10 cellular contexts compared by ENCODE assay signal in the genomic region with DNA sequence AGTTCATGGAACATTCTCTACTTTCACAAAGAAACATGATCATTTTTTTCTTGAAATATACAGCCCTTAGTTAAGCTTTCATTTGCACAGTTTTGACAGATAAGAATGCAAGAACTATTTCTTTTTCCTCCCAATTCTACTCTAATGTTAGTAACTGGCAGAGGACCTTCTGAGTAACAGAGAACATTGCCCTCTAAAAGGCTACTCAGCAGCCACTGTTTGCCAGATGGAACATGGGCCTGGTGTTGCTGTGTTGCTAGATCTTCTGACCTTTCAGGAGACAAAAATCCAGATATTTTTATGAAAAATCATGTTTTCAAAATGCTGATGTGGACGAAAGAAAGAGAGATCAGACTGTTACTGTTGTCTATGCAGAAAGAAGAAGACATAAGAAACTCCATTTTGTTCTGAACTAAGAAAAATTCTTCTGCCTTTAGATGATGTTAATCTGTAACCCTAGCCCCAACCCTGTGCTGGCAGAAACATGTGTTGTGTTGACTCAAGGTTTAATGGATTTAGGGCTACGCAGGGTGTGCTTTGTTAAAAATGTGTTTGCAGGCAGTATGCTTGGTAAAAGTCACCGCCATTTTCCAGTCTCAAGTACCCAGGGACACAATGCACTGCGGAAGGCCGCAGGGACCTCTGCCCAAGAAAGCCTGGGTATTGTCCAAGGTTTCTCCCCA. TPM values are rescaled to one million over a fixed set of nuclear protein-coding genes. Genes with fewer than 3 reads are reported as not detected.
DNase-seq lines count a peak whose midpoint lies in the region; ATAC-seq and TF ChIP-seq lines count a peak whose summit lies in the region.
"Had no signal": no experiment of that assay in that cellular context is flagged by ENCODE, and none has a peak within 500 bp of the region (broad histone marks: within the 10 kb centered on the region; RNA-seq: fewer than 3 reads in every experiment).

No MANE protein-coding gene starts in this region.

- H3K27me3 Mint-ChIP-seq in CD8-positive, alpha-beta T cell (ENCODE audit: low read depth) = no peaks in the 10 kb centered on the region
- no peaks in the 10 kb centered on the region for H3K27me3 Mint-ChIP-seq in central memory CD8-positive, alpha-beta T cell

- ATAC-seq in CD8-positive, alpha-beta T cell = no peak
- ATAC-seq in central memory CD8-positive, alpha-beta T cell (replicated peaks; ENCODE audit: extremely low read depth, poor library complexity, severe bottlenecking) = no peak
- no peak for ATAC-seq in mucosa of descending colon
- no peak for ATAC-seq in psoas muscle
- ATAC-seq in HG03354 (IDR thresholded peaks at IDR 0.05; ENCODE audit: poor library complexity, severe bottlenecking, unreplicated experiment) = no peak

- CTCF ChIA-PET in CD8-positive, alpha-beta T cell (lab: Charles Lee) = interaction anchor here (1.3 to 2.9 kb wide), 2 partner anchors 44 to 350 kb away, joined by 3 to 11 read pairs; no protein-coding TSS in a partner anchor

- no peak for DNase-seq in CD8-positive, alpha-beta T cell
- DNase-seq in NCI-H1092 (lab: John Stamatoyannopoulos, UW) (peak; percentile 37), mucosa of descending colon (peak in 2 of 3 donors; percentile 38 to 46), psoas muscle (no peak), suprapubic skin (ENCODE audit: low spot score in 2 of 2) (no peak)
- no peak for DNase-seq in central memory CD8-positive, alpha-beta T cell (ENCODE audit: low spot score in 2 of 2)
- no peak for DNase-seq in activated T-cell treated with anti-CD3 and anti-CD28 coated beads, Interleukin-2, amount 50 U/mL, for 1 hour
- DNase-seq: DMS 273 treated with DMSO at 0.1 percent for 48 hours; stimulated activated CD4-positive, alpha-beta T cell treated with anti-CD3 and anti-CD28 coated beads, Interleukin-4, amount 100 ng/mL, for 1 hour had no signal

- POLR2A ChIA-PET in CD8-positive, alpha-beta T cell (lab: Charles Lee) = interaction anchor here (0.5 kb wide), 1 partner anchor 258 kb away, joined by 3 read pairs; no protein-coding TSS in a partner anchor

- WGBS in psoas muscle, 3 donors = 80 to 97% (median 89%) methylated on average over 5 of the region's 5 CpGs
- WGBS in suprapubic skin = 85% methylated on average over 5 of the region's 5 CpGs

- TF ChIP-seq CTCF in CD8-positive, alpha-beta T cell (IDR thresholded peaks at IDR 0.05) = no peak
- no peak for TF ChIP-seq CTCF in mucosa of descending colon (IDR thresholded peaks at IDR 0.05)
- TF ChIP-seq CTCF in psoas muscle (IDR thresholded peaks at IDR 0.05) = no peak
- no peak for TF ChIP-seq CTCF in suprapubic skin (IDR thresholded peaks at IDR 0.05)

- peaks cover 9% of the 10 kb centered on the region for H3K9me3 Mint-ChIP-seq in CD8-positive, alpha-beta T cell
- H3K9me3 Mint-ChIP-seq in central memory CD8-positive, alpha-beta T cell = no peaks in the 10 kb centered on the region

- TF ChIP-seq EP300 in suprapubic skin (IDR thresholded peaks at IDR 0.05) = no peak

- H3K36me3 Mint-ChIP-seq in CD8-positive, alpha-beta T cell = peaks cover 46% of the 10 kb centered on the region
- peaks cover 13% of the 10 kb centered on the region for H3K36me3 Mint-ChIP-seq in central memory CD8-positive, alpha-beta T cell (ENCODE audit: insufficient read depth)

- no peak for TF ChIP-seq POLR2A in suprapubic skin (IDR thresholded peaks at IDR 0.05)

- H3K4me3 Mint-ChIP-seq in CD8-positive, alpha-beta T cell = peak overlapping the region; percentile 57
- no peak overlapping the region for H3K4me3 Mint-ChIP-seq in central memory CD8-positive, alpha-beta T cell

- H3K36me3 ChIP-seq in CD8-positive, alpha-beta T cell (ENCODE audit: insufficient read depth, low read length) = no peaks in the 10 kb centered on the region
- H3K36me3 ChIP-seq in mucosa of descending colon (ENCODE audit: low read depth) (no peaks in the 10 kb centered on the region), psoas muscle (ENCODE audit: insufficient read depth in 1 of 2, low read depth in 1 of 2) (no peaks in the 10 kb centered on the region), suprapubic skin (peaks cover 4% of the 10 kb centered on the region)

- H3K27ac ChIP-seq in CD8-positive, alpha-beta T cell (ENCODE audit: low read depth, low read length) = no peak overlapping the region
- no peak overlapping the region for H3K27ac ChIP-seq in psoas muscle
- no peak overlapping the region for H3K27ac ChIP-seq in suprapubic skin

- no peak overlapping the region for H3K4me3 ChIP-seq in CD8-positive, alpha-beta T cell (ENCODE audit: low read depth, low read length)
- H3K4me3 ChIP-seq in mucosa of descending colon (no peak overlapping the region), psoas muscle (no peak overlapping the region), suprapubic skin (no peak overlapping the region)

- intact Hi-C loops in CD8-positive, alpha-beta T cell (cut with DNase I, micrococcal nuclease) = loop anchor here (10.0 kb wide), 3 partner anchors 1551 to 1741 kb away; a partner anchor contains a TSS
- intact Hi-C loops in mucosa of descending colon (cut with DNase I, micrococcal nuclease) = no loop called here
- intact Hi-C loops in psoas muscle (cut with DNase I) = loop anchor here in 1 of 2 donors (5.0 kb wide), 1 partner anchor 42 kb away; no protein-coding TSS in a partner anchor

- peaks cover 52% of the 10 kb centered on the region for H3K4me1 Mint-ChIP-seq in CD8-positive, alpha-beta T cell (ENCODE audit: low read depth)
- peaks cover 44% of the 10 kb centered on the region for H3K4me1 Mint-ChIP-seq in central memory CD8-positive, alpha-beta T cell

- no peaks in the 10 kb centered on the region for H3K27me3 ChIP-seq in CD8-positive, alpha-beta T cell (ENCODE audit: insufficient read depth, low read length)
- no peaks in the 10 kb centered on the region for H3K27me3 ChIP-seq in psoas muscle (ENCODE audit: insufficient read depth in 3 of 3, low read length in 2 of 3)
- no peaks in the 10 kb centered on the region for H3K27me3 ChIP-seq in suprapubic skin

- peaks cover 4% of the 10 kb centered on the region for H3K9me3 ChIP-seq in CD8-positive, alpha-beta T cell (ENCODE audit: low read length)
- H3K9me3 ChIP-seq in mucosa of descending colon (peaks cover 8% of the 10 kb centered on the region), psoas muscle (no peaks in the 10 kb centered on the region), suprapubic skin (no peaks in the 10 kb centered on the region)

- H3K4me1 ChIP-seq in CD8-positive, alpha-beta T cell (ENCODE audit: insufficient read depth, low read length) = peaks cover 43% of the 10 kb centered on the region
- H3K4me1 ChIP-seq in mucosa of descending colon (ENCODE audit: low read depth) (peaks cover 31% of the 10 kb centered on the region), psoas muscle (peaks cover 19% of the 10 kb centered on the region), suprapubic skin (peaks cover 29% of the 10 kb centered on the region)

- peak overlapping the region; percentile 33 for H3K27ac Mint-ChIP-seq in CD8-positive, alpha-beta T cell
- H3K27ac Mint-ChIP-seq in central memory CD8-positive, alpha-beta T cell (ENCODE audit: low read depth) = peak overlapping the region; percentile 54

RNA-seq across cellular contexts. Expression of a gene that starts 2.9 kb away (rescaled TPM):
- total RNA-seq in CD8-positive, alpha-beta T cell = 100 to 1,000 TPM; 146 to 147 TPM
- 100 to 1,000 TPM; 398 to 884 (median 511) TPM for total RNA-seq in mucosa of descending colon
- total RNA-seq in psoas muscle = 100 to 1,000 TPM; 388 to 569 (median 532) TPM
- polyA plus RNA-seq in psoas muscle = 100 to 1,000 TPM; 369 to 592 (median 472) TPM
- 100 to 1,000 TPM; 151 to 223 (median 190) TPM for total RNA-seq in suprapubic skin

Comparison
In these comparisons a context has a peak if more than half of its experiments do, and no peak if none do; other contexts are left out.
1. DNase-seq: peak in NCI-H1092 (single experiment) and mucosa of descending colon (2 of 3); none in CD8-positive, alpha-beta T cell (0 of 7), central memory CD8-positive, alpha-beta T cell (0 of 2), psoas muscle (0 of 2), suprapubic skin (0 of 2) and activated T-cell treated with anti-CD3 and anti-CD28 coated beads, Interleukin-2, amount 50 U/mL, for 1 hour (single experiment).
2. intact Hi-C loops: an anchor here in CD8-positive, alpha-beta T cell (10.0 kb wide); none called in mucosa of descending colon.